1 cellular context compared by ENCODE assay signal in the genomic region with DNA sequence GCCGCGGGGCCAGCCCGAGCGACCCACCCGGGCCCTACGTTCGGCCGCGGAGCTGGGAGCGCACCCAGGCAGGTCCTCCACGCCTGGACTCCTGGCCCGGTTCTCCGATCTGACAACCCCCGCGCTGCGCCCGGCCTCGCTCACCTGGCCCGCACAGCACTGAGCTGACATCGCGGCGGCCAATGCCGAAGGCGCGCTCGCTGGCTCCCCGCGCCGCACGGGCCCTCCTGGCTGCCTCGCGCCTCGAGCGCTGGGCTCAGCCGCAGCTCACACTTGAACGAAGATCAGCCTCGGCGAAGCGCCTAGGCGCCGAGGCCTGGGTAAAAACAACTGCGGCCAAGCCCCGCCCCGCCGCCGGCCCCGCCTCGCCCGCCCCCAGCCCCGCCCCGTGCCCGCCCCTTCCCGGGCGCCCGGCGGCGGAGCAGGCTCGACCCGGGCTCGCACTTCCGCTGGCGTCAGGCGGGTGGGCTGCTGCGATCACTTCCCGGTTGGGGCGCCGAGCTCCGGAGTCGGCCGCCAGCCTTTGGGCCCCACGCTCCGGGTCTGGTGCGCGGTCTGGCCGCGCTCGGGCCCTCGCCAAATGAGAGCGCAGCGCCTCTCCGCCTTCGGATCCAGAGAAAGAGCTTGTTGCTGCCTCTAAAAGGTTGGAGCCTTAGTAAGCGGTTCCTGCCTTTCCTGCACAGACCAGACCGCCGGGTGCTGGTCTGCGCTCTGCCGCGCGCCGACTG.
TF ChIP-seq lines count a peak whose summit lies in the region.

A gene (minus strand): TSS at position 297 of the 728 bp plus-strand sequence. CDS start 126 bp downstream, at position 171.

TF ChIP-seq in HEK293, 187 proteins besides CTCF, POLR2A, EP300 and RAD21 (continued from another document and continues in another):
- TF ChIP-seq, protein P1, sequence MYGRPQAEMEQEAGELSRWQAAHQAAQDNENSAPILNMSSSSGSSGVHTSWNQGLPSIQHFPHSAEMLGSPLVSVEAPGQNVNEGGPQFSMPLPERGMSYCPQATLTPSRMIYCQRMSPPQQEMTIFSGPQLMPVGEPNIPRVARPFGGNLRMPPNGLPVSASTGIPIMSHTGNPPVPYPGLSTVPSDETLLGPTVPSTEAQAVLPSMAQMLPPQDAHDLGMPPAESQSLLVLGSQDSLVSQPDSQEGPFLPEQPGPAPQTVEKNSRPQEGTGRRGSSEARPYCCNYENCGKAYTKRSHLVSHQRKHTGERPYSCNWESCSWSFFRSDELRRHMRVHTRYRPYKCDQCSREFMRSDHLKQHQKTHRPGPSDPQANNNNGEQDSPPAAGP (tag by site-specific recombination; IDR thresholded peaks at IDR 0.05) = 0 out of 2 replicates have a peak, but pooled peaks have one; percentile 14
- TF ChIP-seq, protein P2, sequence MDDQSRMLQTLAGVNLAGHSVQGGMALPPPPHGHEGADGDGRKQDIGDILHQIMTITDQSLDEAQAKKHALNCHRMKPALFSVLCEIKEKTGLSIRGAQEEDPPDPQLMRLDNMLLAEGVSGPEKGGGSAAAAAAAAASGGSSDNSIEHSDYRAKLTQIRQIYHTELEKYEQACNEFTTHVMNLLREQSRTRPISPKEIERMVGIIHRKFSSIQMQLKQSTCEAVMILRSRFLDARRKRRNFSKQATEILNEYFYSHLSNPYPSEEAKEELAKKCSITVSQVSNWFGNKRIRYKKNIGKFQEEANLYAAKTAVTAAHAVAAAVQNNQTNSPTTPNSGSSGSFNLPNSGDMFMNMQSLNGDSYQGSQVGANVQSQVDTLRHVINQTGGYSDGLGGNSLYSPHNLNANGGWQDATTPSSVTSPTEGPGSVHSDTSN (CRISPR knock-in tag; IDR thresholded peaks at IDR 0.05) = peak; percentile 66; the same call in 1 of the 2 replicates
- TF ChIP-seq ZNF600 (tag by site-specific recombination; IDR thresholded peaks at IDR 0.05) = peak; percentile 98
- peak; percentile 52; the same call in 1 of the 2 replicates for TF ChIP-seq ZEB2 (tag by site-specific recombination; IDR thresholded peaks at IDR 0.05)
- peak; percentile 96 for TF ChIP-seq ZNF501 (tag by site-specific recombination; IDR thresholded peaks at IDR 0.05)
- TF ChIP-seq, protein P3, sequence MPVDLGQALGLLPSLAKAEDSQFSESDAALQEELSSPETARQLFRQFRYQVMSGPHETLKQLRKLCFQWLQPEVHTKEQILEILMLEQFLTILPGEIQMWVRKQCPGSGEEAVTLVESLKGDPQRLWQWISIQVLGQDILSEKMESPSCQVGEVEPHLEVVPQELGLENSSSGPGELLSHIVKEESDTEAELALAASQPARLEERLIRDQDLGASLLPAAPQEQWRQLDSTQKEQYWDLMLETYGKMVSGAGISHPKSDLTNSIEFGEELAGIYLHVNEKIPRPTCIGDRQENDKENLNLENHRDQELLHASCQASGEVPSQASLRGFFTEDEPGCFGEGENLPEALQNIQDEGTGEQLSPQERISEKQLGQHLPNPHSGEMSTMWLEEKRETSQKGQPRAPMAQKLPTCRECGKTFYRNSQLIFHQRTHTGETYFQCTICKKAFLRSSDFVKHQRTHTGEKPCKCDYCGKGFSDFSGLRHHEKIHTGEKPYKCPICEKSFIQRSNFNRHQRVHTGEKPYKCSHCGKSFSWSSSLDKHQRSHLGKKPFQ (tag by site-specific recombination; IDR thresholded peaks at IDR 0.05) = 0 out of 2 replicates have a peak, but pooled peaks have one; percentile 55
- peak; percentile 61; the same call in 1 of the 2 replicates for TF ChIP-seq ZNF24 (tag by site-specific recombination; IDR thresholded peaks at IDR 0.05)
- TF ChIP-seq ZNF2 (tag by site-specific recombination; IDR thresholded peaks at IDR 0.05) = peak; percentile 38; the same call in 1 of the 2 replicates
- peak; percentile 33 for TF ChIP-seq SP2 (tag by site-specific recombination; IDR thresholded peaks at IDR 0.05)
- TF ChIP-seq ZNF157 (tag by site-specific recombination; IDR thresholded peaks at IDR 0.05) = no peak
- TF ChIP-seq, protein P4, sequence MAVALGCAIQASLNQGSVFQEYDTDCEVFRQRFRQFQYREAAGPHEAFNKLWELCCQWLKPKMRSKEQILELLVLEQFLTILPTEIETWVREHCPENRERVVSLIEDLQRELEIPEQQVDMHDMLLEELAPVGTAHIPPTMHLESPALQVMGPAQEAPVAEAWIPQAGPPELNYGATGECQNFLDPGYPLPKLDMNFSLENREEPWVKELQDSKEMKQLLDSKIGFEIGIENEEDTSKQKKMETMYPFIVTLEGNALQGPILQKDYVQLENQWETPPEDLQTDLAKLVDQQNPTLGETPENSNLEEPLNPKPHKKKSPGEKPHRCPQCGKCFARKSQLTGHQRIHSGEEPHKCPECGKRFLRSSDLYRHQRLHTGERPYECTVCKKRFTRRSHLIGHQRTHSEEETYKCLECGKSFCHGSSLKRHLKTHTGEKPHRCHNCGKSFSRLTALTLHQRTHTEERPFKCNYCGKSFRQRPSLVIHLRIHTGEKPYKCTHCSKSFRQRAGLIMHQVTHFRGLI (tag by site-specific recombination; IDR thresholded peaks at IDR 0.05) = 0 out of 2 replicates have a peak, but pooled peaks have one; percentile 29
- TF ChIP-seq ZBTB20 (tag by site-specific recombination; IDR thresholded peaks at IDR 0.05) = peak; percentile 81; the same call in 1 of the 2 replicates
- TF ChIP-seq, protein P5, sequence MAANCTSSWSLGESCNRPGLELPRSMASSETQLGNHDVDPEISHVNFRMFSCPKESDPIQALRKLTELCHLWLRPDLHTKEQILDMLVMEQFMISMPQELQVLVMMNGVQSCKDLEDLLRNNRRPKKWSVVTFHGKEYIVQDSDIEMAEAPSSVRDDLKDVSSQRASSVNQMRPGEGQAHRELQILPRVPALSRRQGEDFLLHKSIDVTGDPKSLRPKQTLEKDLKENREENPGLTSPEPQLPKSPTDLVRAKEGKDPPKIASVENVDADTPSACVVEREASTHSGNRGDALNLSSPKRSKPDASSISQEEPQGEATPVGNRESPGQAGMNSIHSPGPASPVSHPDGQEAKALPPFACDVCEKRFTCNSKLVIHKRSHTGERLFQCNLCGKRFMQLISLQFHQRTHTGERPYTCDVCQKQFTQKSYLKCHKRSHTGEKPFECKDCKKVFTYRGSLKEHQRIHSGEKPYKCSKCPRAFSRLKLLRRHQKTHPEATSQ (tag by site-specific recombination; IDR thresholded peaks at IDR 0.05) = 0 out of 2 replicates have a peak, but pooled peaks have one; percentile 43
- peak; percentile 71; the same call in 1 of the 2 replicates for TF ChIP-seq SP7 (tag by site-specific recombination; IDR thresholded peaks at IDR 0.05)
- TF ChIP-seq, protein P6, sequence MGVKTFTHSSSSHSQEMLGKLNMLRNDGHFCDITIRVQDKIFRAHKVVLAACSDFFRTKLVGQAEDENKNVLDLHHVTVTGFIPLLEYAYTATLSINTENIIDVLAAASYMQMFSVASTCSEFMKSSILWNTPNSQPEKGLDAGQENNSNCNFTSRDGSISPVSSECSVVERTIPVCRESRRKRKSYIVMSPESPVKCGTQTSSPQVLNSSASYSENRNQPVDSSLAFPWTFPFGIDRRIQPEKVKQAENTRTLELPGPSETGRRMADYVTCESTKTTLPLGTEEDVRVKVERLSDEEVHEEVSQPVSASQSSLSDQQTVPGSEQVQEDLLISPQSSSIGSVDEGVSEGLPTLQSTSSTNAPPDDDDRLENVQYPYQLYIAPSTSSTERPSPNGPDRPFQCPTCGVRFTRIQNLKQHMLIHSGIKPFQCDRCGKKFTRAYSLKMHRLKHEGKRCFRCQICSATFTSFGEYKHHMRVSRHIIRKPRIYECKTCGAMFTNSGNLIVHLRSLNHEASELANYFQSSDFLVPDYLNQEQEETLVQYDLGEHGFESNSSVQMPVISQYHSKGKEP (tag by site-specific recombination; IDR thresholded peaks at IDR 0.05) = peak; percentile 21; the same call in 1 of the 2 replicates
- TF ChIP-seq ZNF174 (tag by site-specific recombination; IDR thresholded peaks at IDR 0.05) = no peak
- TF ChIP-seq, protein P7, sequence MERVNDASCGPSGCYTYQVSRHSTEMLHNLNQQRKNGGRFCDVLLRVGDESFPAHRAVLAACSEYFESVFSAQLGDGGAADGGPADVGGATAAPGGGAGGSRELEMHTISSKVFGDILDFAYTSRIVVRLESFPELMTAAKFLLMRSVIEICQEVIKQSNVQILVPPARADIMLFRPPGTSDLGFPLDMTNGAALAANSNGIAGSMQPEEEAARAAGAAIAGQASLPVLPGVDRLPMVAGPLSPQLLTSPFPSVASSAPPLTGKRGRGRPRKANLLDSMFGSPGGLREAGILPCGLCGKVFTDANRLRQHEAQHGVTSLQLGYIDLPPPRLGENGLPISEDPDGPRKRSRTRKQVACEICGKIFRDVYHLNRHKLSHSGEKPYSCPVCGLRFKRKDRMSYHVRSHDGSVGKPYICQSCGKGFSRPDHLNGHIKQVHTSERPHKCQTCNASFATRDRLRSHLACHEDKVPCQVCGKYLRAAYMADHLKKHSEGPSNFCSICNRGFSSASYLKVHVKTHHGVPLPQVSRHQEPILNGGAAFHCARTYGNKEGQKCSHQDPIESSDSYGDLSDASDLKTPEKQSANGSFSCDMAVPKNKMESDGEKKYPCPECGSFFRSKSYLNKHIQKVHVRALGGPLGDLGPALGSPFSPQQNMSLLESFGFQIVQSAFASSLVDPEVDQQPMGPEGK (tag by site-specific recombination; IDR thresholded peaks at IDR 0.05) = peak; percentile 31; the same call in 1 of the 2 replicates
- TF ChIP-seq ZNF660 (tag by site-specific recombination; IDR thresholded peaks at IDR 0.05) = peak; percentile 67; the same call in 1 of the 2 replicates
- no peak for TF ChIP-seq ZNF747 (tag by site-specific recombination; IDR thresholded peaks at IDR 0.05)
- 0 out of 2 replicates have a peak, but pooled peaks have one; percentile 29 for TF ChIP-seq KLF9 (tag by site-specific recombination; IDR thresholded peaks at IDR 0.05; ENCODE audit: low read depth)
- TF ChIP-seq, protein P8, sequence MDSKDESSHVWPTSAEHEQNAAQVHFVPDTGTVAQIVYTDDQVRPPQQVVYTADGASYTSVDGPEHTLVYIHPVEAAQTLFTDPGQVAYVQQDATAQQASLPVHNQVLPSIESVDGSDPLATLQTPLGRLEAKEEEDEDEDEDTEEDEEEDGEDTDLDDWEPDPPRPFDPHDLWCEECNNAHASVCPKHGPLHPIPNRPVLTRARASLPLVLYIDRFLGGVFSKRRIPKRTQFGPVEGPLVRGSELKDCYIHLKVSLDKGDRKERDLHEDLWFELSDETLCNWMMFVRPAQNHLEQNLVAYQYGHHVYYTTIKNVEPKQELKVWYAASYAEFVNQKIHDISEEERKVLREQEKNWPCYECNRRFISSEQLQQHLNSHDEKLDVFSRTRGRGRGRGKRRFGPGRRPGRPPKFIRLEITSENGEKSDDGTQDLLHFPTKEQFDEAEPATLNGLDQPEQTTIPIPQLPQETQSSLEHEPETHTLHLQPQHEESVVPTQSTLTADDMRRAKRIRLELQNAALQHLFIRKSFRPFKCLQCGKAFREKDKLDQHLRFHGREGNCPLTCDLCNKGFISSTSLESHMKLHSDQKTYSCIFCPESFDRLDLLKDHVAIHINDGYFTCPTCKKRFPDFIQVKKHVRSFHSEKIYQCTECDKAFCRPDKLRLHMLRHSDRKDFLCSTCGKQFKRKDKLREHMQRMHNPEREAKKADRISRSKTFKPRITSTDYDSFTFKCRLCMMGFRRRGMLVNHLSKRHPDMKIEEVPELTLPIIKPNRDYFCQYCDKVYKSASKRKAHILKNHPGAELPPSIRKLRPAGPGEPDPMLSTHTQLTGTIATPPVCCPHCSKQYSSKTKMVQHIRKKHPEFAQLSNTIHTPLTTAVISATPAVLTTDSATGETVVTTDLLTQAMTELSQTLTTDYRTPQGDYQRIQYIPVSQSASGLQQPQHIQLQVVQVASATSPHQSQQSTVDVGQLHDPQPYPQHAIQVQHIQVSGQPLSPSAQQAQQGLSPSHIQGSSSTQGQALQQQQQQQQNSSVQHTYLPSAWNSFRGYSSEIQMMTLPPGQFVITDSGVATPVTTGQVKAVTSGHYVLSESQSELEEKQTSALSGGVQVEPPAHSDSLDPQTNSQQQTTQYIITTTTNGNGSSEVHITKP (tag by site-specific recombination; IDR thresholded peaks at IDR 0.05) = 0 out of 2 replicates have a peak, but pooled peaks have one; percentile 41
- TF ChIP-seq ZFHX2 (tag by site-specific recombination; conservative IDR thresholded peaks at IDR 0.05) = peak; percentile 27
- TF ChIP-seq ZFP69B (tag by site-specific recombination; IDR thresholded peaks at IDR 0.05) = peak; percentile 54; the same call in 1 of the 2 replicates
- TF ChIP-seq, protein P9, sequence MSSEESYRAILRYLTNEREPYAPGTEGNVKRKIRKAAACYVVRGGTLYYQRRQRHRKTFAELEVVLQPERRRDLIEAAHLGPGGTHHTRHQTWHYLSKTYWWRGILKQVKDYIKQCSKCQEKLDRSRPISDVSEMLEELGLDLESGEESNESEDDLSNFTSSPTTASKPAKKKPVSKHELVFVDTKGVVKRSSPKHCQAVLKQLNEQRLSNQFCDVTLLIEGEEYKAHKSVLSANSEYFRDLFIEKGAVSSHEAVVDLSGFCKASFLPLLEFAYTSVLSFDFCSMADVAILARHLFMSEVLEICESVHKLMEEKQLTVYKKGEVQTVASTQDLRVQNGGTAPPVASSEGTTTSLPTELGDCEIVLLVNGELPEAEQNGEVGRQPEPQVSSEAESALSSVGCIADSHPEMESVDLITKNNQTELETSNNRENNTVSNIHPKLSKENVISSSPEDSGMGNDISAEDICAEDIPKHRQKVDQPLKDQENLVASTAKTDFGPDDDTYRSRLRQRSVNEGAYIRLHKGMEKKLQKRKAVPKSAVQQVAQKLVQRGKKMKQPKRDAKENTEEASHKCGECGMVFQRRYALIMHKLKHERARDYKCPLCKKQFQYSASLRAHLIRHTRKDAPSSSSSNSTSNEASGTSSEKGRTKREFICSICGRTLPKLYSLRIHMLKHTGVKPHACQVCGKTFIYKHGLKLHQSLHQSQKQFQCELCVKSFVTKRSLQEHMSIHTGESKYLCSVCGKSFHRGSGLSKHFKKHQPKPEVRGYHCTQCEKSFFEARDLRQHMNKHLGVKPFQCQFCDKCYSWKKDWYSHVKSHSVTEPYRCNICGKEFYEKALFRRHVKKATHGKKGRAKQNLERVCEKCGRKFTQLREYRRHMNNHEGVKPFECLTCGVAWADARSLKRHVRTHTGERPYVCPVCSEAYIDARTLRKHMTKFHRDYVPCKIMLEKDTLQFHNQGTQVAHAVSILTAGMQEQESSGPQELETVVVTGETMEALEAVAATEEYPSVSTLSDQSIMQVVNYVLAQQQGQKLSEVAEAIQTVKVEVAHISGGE (tag by site-specific recombination; conservative IDR thresholded peaks at IDR 0.05; ENCODE audit: low read depth) = peak; percentile 88
- 0 out of 2 replicates have a peak, but pooled peaks have one; percentile 30 for TF ChIP-seq ZNF768 (tag by site-specific recombination; IDR thresholded peaks at IDR 0.05)
- TF ChIP-seq ZBTB21 (tag by site-specific recombination; IDR thresholded peaks at IDR 0.05) = 0 out of 2 replicates have a peak, but pooled peaks have one; percentile 34
- TF ChIP-seq ZNF629 (tag by site-specific recombination; IDR thresholded peaks at IDR 0.05) = peak; percentile 73
- TF ChIP-seq KLF10 (tag by site-specific recombination; IDR thresholded peaks at IDR 0.05) = peak; percentile 58; the same call in 1 of the 2 replicates
- TF ChIP-seq ZBTB1 (tag by site-specific recombination; IDR thresholded peaks at IDR 0.05) = no peak
- peak; percentile 75; the same call in 1 of the 2 replicates for TF ChIP-seq ZNF561 (tag by site-specific recombination; IDR thresholded peaks at IDR 0.05; ENCODE audit: borderline replicate concordance)
- peak; percentile 39 for TF ChIP-seq SP3 (tag by site-specific recombination; IDR thresholded peaks at IDR 0.05)
- peak; percentile 51; the same call in 1 of the 2 replicates for TF ChIP-seq GLIS2 (tag by site-specific recombination; IDR thresholded peaks at IDR 0.05)
- peak; percentile 23; the same call in 1 of the 2 replicates for TF ChIP-seq ZNF391 (tag by site-specific recombination; IDR thresholded peaks at IDR 0.05; ENCODE audit: borderline replicate concordance, low read depth)
- TF ChIP-seq ZNF221 (tag by site-specific recombination; IDR thresholded peaks at IDR 0.05; ENCODE audit: borderline replicate concordance) = no peak
